In the genomic region with DNA sequence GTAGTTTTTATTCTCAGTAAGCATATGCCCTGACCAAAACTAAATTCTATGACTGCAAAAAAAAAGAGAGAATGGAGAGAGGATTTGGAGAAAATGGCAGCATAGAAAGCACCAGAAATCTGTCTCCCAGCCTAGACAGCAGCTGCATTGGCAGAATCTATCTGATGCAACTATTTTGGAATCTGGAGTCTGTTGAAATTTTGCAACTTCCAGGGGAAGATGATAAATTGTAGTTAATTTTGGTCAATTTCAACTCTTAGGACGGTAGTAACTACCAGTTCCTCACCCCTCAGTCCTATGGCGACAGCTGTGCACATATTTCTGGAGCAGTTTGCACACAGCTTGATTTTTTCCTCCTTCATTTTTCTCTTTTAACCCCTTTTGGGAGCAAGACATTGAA, we compare ENCODE assay signal across 25 cellular contexts.
"Had no signal": no experiment of that assay in that cellular context is flagged by ENCODE, and none has a peak within 500 bp of the region (broad histone marks: within the 10 kb centered on the region; RNA-seq: fewer than 3 reads in every experiment).

No MANE protein-coding gene starts in this region.

- H3K4me1 ChIP-seq: gastrocnemius medialis, left ventricle myocardium inferior, right lobe of liver, stomach, thyroid gland, upper lobe of right lung had no signal

- H3K4me3 ChIP-seq: gastrocnemius medialis, hepatocyte, left ventricle myocardium inferior, lung, mucosa of descending colon, ovary, right lobe of liver, stomach, thyroid gland, upper lobe of right lung had no signal

- H3K27ac ChIP-seq: gastrocnemius medialis, hepatocyte, left ventricle myocardium inferior, ovary, right lobe of liver, stomach, thyroid gland, upper lobe of right lung had no signal

- DNase-seq: activated B cell treated with CpG ODN at 0.5 μM for 24 hours; activated CD4-positive, alpha-beta T cell treated with anti-CD3 and anti-CD28 coated beads, Interleukin-2, amount 50 U/mL, for 1 hour; activated CD8-positive, alpha-beta T cell treated with anti-CD3 and anti-CD28 coated beads for 36 hours; activated naive CD4-positive, alpha-beta T cell; activated T-cell treated with anti-CD3 and anti-CD28 coated beads, Interleukin-2, amount 50 U/mL, for 48 hours; anterior cingulate cortex; endodermal cell; gastrocnemius medialis; islet precursor cell; left ventricle myocardium inferior; mucosa of descending colon; nephron progenitor cell; ovary; right lobe of liver; small intestine; stimulated activated CD4-positive, alpha-beta T cell treated with anti-CD3 and anti-CD28 coated beads, Interleukin-4, amount 100 ng/mL, for 24 hours; stomach; T-helper 2 cell; thyroid gland; upper lobe of right lung had no signal

- H3K9me3 ChIP-seq: gastrocnemius medialis, thyroid gland, upper lobe of right lung had no signal

- H3K36me3 ChIP-seq: ovary, right lobe of liver, thyroid gland had no signal

- H2AFZ ChIP-seq: hepatocyte had no signal

- ATAC-seq: activated CD8-positive, alpha-beta T cell treated with anti-CD3 and anti-CD28 coated beads for 36 hours; activated naive CD4-positive, alpha-beta T cell treated with anti-CD3 and anti-CD28 coated beads, Interleukin-2, amount 50 U/mL, for 72 hours; esophagus mucosa; gastrocnemius medialis; mucosa of descending colon; right lobe of liver; stimulated activated effector memory CD8-positive, alpha-beta T cell treated with anti-CD3 and anti-CD28 coated beads, Interleukin-12 subunit alpha, Interleukin-12 subunit beta, amount 100 ng/mL, for 72 hours; upper lobe of right lung had no signal

- H3K27me3 ChIP-seq: gastrocnemius medialis, hepatocyte, ovary, right lobe of liver, stomach, thyroid gland, upper lobe of right lung had no signal

- H3K4me2 ChIP-seq: hepatocyte had no signal
